Comparison of ENCODE assay signal across 5 cellular contexts in the genomic region with DNA sequence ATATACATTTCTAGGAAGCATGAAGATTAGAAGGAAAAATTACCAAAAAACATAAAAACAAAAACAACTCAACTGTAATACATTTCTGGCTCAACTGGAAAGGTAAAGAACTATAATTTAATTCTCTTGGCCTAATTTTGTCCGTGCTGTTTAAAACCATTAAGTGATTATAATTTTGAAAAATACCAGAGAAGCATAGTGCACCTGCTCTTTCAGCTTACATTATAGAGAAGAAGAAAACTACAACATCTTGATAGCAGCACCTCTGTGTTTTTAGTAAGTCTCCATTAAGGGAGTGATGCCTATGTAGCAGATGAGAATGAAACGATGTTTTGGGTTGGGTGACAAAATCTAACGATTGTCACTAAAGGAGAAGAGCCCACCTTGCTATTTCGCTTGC.
"Had no signal": no experiment of that assay in that cellular context is flagged by ENCODE, and none has a peak within 500 bp of the region (broad histone marks: within the 10 kb centered on the region; RNA-seq: fewer than 3 reads in every experiment).

No MANE protein-coding gene starts in this region.

- H3K4me3 Mint-ChIP-seq: GM23338, H9 had no signal

- H3K9me3 Mint-ChIP-seq: GM23338, H9 had no signal

- ATAC-seq: K562 had no signal

- H3K27ac Mint-ChIP-seq: GM23338, H9 had no signal

- DNase-seq: H9, HCEC 1CT, IMR-90 had no signal

- H3K4me3 ChIP-seq: GM23338, K562 had no signal
